8 cellular contexts compared by ENCODE assay signal in genomic region chr17:1110844-1111598, GRCh38.
DNase-seq lines count a peak whose midpoint lies in the region; ATAC-seq, FAIRE-seq and TF ChIP-seq lines count a peak whose summit lies in the region.

No MANE protein-coding gene starts in this region.

- no peak overlapping the region for H3K23ac ChIP-seq in H1 (ENCODE audit: insufficient read length)

- peaks cover 12% of the 10 kb centered on the region; the same call in 1 of the 2 replicates for H3K23me2 ChIP-seq in H1 (ENCODE audit: low read depth, low read length)

- TF ChIP-seq POLR2A in H1 (IDR thresholded peaks at IDR 0.05; ENCODE audit: control extremely low read depth in 1 of 2, low read depth in 2 of 2, low read length in 2 of 2): no peak

- peaks cover 6% of the 10 kb centered on the region; the same call in 1 of the 2 replicates for H3K79me1 ChIP-seq in H1 (ENCODE audit: low read depth, low read length)

- peaks cover 4 to 13% of the 10 kb centered on the region in 2 experiments for H4K20me1 ChIP-seq in H1 (replicated peaks in 1 of 2; ENCODE audit: control insufficient read depth in 1 of 2, insufficient read depth in 2 of 2, low read length in 2 of 2)

- H2AFZ ChIP-seq in H1 (ENCODE audit: low read length): no peak overlapping the region

- POLR2A ChIA-PET in H1 (lab: Charles Lee; ENCODE audit: partially characterized antibody): interaction anchor here (0.7 to 1.5 kb wide), 4 partner anchors 10 to 606 kb away, joined by 3 to 4 read pairs (median 4); no protein-coding TSS in a partner anchor

- H4K91ac ChIP-seq in H1 (replicated peaks; ENCODE audit: insufficient read length, low read length): no peak overlapping the region

- H2BK120ac ChIP-seq in H1 (replicated peaks; ENCODE audit: low read depth, low read length): no peak overlapping the region

- H2BK15ac ChIP-seq in H1 (ENCODE audit: low read length): 0 out of 2 replicates have a peak overlapping the region, but pooled peaks have one; percentile 31

- CTCF ChIA-PET in H1 (lab: Charles Lee; ENCODE audit: partially characterized antibody): interaction anchor here (0.7 to 6.8 kb wide), 9 partner anchors 9 to 71 kb away, joined by 3 to 29 read pairs (median 4); no protein-coding TSS in a partner anchor

- H2BK5ac ChIP-seq in H1 (ENCODE audit: low read depth, low read length): 0 out of 2 replicates have a peak overlapping the region, but pooled peaks have one; percentile 66

- H3K14ac ChIP-seq in H1 (ENCODE audit: insufficient read length): no peak overlapping the region

- ATAC-seq in aorta (ENCODE audit: low FRiP score) (peak; percentile 60), GM21529 (IDR thresholded peaks at IDR 0.05; ENCODE audit: unreplicated experiment) (no peak)

- H3K9me3 ChIP-seq in H1 (ENCODE audit: insufficient read depth in 2 of 2, low read depth in 1 of 2, low read length in 1 of 2) (no peaks in the 10 kb centered on the region), muscle layer of colon (ENCODE audit: low read length) (no peaks in the 10 kb centered on the region), aorta (ENCODE audit: control insufficient read depth, low read length) (no peaks in the 10 kb centered on the region)

- DNase-seq in GM03348 (ENCODE audit: low spot score): peak; percentile 84
- peak; percentile 8 for DNase-seq in SIG-M5 (lab: John Stamatoyannopoulos, UW)
- DNase-seq in H1 (ENCODE audit: low read depth in 1 of 2, low spot score in 2 of 2): peak in 1 of 2 experiments; percentile 53
- DNase-seq in aorta: peak; percentile 94 to 96
- no peak for DNase-seq in OCI-M1 (lab: John Stamatoyannopoulos, UW)

- H2AK5ac ChIP-seq in H1 (ENCODE audit: low read depth, low read length): 0 out of 2 replicates have a peak overlapping the region, but pooled peaks have one; percentile 11

- H3K27ac ChIP-seq in H1 (ENCODE audit: low read depth, low read length): no peak overlapping the region
- H3K27ac ChIP-seq in muscle layer of colon (ENCODE audit: low read depth, low read length): peak overlapping the region; percentile 35
- H3K27ac ChIP-seq in aorta (ENCODE audit: low read depth in 1 of 2, low read length in 2 of 2): peak overlapping the region; percentile 70 to 92

- no peak overlapping the region for H2BK12ac ChIP-seq in H1 (ENCODE audit: low read depth, low read length)

- no peak for TF ChIP-seq EP300 in H1 (IDR thresholded peaks at IDR 0.05; ENCODE audit: borderline replicate concordance in 1 of 2, low read depth in 2 of 2, low read length in 2 of 2)

- TF ChIP-seq CTCF in H1 (IDR thresholded peaks at IDR 0.05; ENCODE audit: control extremely low read depth in 1 of 3, insufficient read depth in 1 of 3, low read depth in 1 of 3, low read length in 3 of 3): no peak

- no peak for TF ChIP-seq RAD21 in H1 (IDR thresholded peaks at IDR 0.05 in 1 of 2, conservative IDR thresholded peaks at IDR 0.05 in 1 of 2; ENCODE audit: low read depth in 2 of 2, low read length in 2 of 2)

- H3K9ac ChIP-seq in H1 (replicated peaks in 1 of 4; ENCODE audit: extremely low read depth in 1 of 4, low read depth in 3 of 4, low read length in 3 of 4) (no peak overlapping the region), muscle layer of colon (ENCODE audit: low read length) (no peak overlapping the region)

- FAIRE-seq in A204.1 (lab: Jason Lieb, UNC) (peak; percentile 94), H1 (lab: Jason Lieb, UNC) (no peak)

- peaks cover 0 to 32% (median 24%) of the 10 kb centered on the region in 4 experiments; a peak in 6 of 7 replicates for H3K4me1 ChIP-seq in H1 (replicated peaks in 1 of 4; ENCODE audit: control insufficient read depth in 3 of 4, insufficient read depth in 4 of 4, low read length in 3 of 4)
- H3K4me1 ChIP-seq in muscle layer of colon (ENCODE audit: insufficient read depth, low read length): peaks cover 47% of the 10 kb centered on the region
- no peaks in the 10 kb centered on the region for H3K4me1 ChIP-seq in aorta (ENCODE audit: control insufficient read depth in 1 of 2, insufficient read depth in 2 of 2, low read length in 2 of 2)

- no peak overlapping the region for H4K5ac ChIP-seq in H1 (ENCODE audit: insufficient read length, low read depth, low read length)

- H3K56ac ChIP-seq in H1 (replicated peaks; ENCODE audit: insufficient read length, low read depth, low read length): no peak overlapping the region

- H2BK20ac ChIP-seq in H1 (ENCODE audit: low read length): peak overlapping the region; percentile 86; the same call in 1 of the 2 replicates

- peak overlapping the region; percentile 63 for H4K8ac ChIP-seq in H1 (ENCODE audit: extremely low read depth, insufficient read depth, low read length)

- no peak overlapping the region for H3K4me2 ChIP-seq in H1 (ENCODE audit: insufficient read depth in 1 of 2, low read depth in 2 of 2, low read length in 2 of 2)

- no peaks in the 10 kb centered on the region for H3K79me2 ChIP-seq in H1 (ENCODE audit: control insufficient read depth in 1 of 2, insufficient read depth in 2 of 2, low read length in 2 of 2)

- no peak overlapping the region for H3K4ac ChIP-seq in H1 (replicated peaks; ENCODE audit: insufficient read length, low read depth, low read length)

- WGBS in H1 (ENCODE audit: extremely low coverage in 1 of 2, insufficient coverage in 1 of 2, insufficient read length in 1 of 2, insufficient replicate concordance in 2 of 2, low coverage in 1 of 2, low lambda C conversion rate in 2 of 2, missing lambda C conversion rate in 1 of 2), 2 experiments: 83% methylated on average over 19 of the region's 19 CpGs; no CpG with 5 or more reads in 1 of the 2 experiments
- 5 to 6% methylated on average over 19 of the region's 19 CpGs for WGBS in aorta, 2 donors

- intact Hi-C loops in aorta (cut with DNase I): no loop called here

- no peak overlapping the region; the same call in none of the 2 replicates for H3K18ac ChIP-seq in H1 (ENCODE audit: extremely low read depth, low read length)

- no peak overlapping the region for H3K4me3 ChIP-seq in H1 (ENCODE audit: extremely low read depth in 1 of 4, insufficient read depth in 2 of 4, low read depth in 3 of 4, low read length in 4 of 4)
- no peak overlapping the region for H3K4me3 ChIP-seq in muscle layer of colon (ENCODE audit: low read depth in 1 of 2, low read length in 2 of 2)
- no peak overlapping the region for H3K4me3 ChIP-seq in aorta (ENCODE audit: low read length in 2 of 2)

- H3K27me3 ChIP-seq in H1 (replicated peaks in 1 of 4; ENCODE audit: control insufficient read depth in 3 of 4, extremely low read depth in 1 of 4, insufficient read depth in 3 of 4, low read length in 3 of 4) (peaks cover 0 to 10% (median 7%) of the 10 kb centered on the region in 4 experiments; a peak in 5 of 7 replicates), muscle layer of colon (ENCODE audit: control insufficient read depth in 1 of 2, insufficient read depth in 2 of 2, low read length in 2 of 2) (no peaks in the 10 kb centered on the region), aorta (ENCODE audit: control insufficient read depth in 1 of 2, insufficient read depth in 2 of 2, low read length in 1 of 2) (no peaks in the 10 kb centered on the region)

- H3K36me3 ChIP-seq in H1 (ENCODE audit: control insufficient read depth in 2 of 4, insufficient read depth in 4 of 4, low read length in 3 of 4) (no peaks in the 10 kb centered on the region), muscle layer of colon (ENCODE audit: insufficient read depth, low read length) (no peaks in the 10 kb centered on the region), aorta (ENCODE audit: control insufficient read depth in 1 of 2, insufficient read depth in 2 of 2, low read length in 1 of 2) (no peaks in the 10 kb centered on the region)

TF ChIP-seq in H1, 55 proteins besides CTCF, POLR2A, EP300 and RAD21:
- TF ChIP-seq JUND (IDR thresholded peaks at IDR 0.05; ENCODE audit: low read length) (peak; percentile 19; the same call in 1 of the 2 replicates), GTF2F1 (IDR thresholded peaks at IDR 0.05; ENCODE audit: borderline replicate concordance, low read depth, low read length) (no peak)
